Comparison of ENCODE assay signal across 31 cellular contexts in the genomic region with DNA sequence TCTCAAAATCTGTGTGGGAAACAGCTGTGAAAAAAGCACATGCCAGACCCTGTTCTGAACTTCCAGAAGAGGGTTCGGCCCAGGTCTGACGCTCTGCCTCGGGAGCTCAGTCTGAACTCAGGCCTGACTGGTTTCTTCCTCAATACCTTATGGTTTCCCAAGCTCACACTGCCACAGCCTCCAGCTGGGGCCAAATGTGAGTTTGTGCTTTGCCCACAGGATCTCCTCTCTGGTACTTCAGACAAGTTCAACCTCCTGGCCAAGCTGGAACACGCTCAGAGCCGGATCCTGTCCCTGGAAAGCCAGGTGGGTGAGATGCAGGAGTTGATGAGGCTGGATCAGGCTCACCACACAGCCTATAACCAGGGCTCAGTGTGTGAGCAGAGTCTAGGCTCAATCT. TPM values are rescaled to one million over a fixed set of nuclear protein-coding genes. Genes with fewer than 3 reads are reported as not detected.
"Had no signal": no experiment of that assay in that cellular context is flagged by ENCODE, and none has a peak within 500 bp of the region (broad histone marks: within the 10 kb centered on the region; RNA-seq: fewer than 3 reads in every experiment).

No MANE protein-coding gene starts in this region.

- H3K36me3 ChIP-seq: esophagus muscularis mucosa, heart right ventricle, neural progenitor cell, prostate gland, right atrium auricular region, tibial nerve, upper lobe of left lung, uterus had no signal

- H3K9me3 ChIP-seq: esophagus muscularis mucosa, heart right ventricle, prostate gland, right atrium auricular region, testis, tibial nerve, upper lobe of left lung, uterus had no signal

- DNase-seq: cerebellar nuclear complex; dorsolateral prefrontal cortex; effector CD4-positive, alpha-beta T cell; foreskin melanocyte; glutamatergic neuron; heart right ventricle; hippocampal formation; islet precursor cell; mesendoderm; midbrain; naive thymus-derived CD4-positive, alpha-beta T cell; stimulated activated CD4-positive, alpha-beta T cell treated with anti-CD3 and anti-CD28 coated beads, Interleukin-2, amount 100 ng/mL, for 24 hours; stimulated activated CD4-positive, alpha-beta T cell treated with anti-CD3 and anti-CD28 coated beads, Interleukin-4, amount 100 ng/mL, for 24 hours; stimulated activated naive CD8-positive, alpha-beta T cell treated with anti-CD3 and anti-CD28 coated beads, Interleukin-15, Interleukin-2, amounts not matched to agents 100 U/mL and 50 U/mL, for 24 hours; substantia nigra; testis; upper lobe of left lung; uterus had no signal

- H3K4me3 ChIP-seq: dorsolateral prefrontal cortex, esophagus muscularis mucosa, heart right ventricle, neural progenitor cell, prostate gland, right atrium auricular region, smooth muscle cell, testis, tibial nerve, upper lobe of left lung, uterus had no signal

- H3K27me3 ChIP-seq: dorsolateral prefrontal cortex, esophagus muscularis mucosa, heart right ventricle, neural progenitor cell, right atrium auricular region, testis, tibial nerve, upper lobe of left lung, uterus had no signal

- H3K27ac ChIP-seq: dorsolateral prefrontal cortex, epithelial cell of prostate, esophagus muscularis mucosa, heart right ventricle, neural progenitor cell, parathyroid adenoma, prostate gland, right atrium auricular region, testis, tibial nerve, upper lobe of left lung, uterus had no signal

- H3K4me1 ChIP-seq: esophagus muscularis mucosa, heart right ventricle, neural progenitor cell, parathyroid adenoma, prostate gland, right atrium auricular region, tibial nerve, upper lobe of left lung, uterus had no signal

- ATAC-seq: heart right ventricle; left lobe of liver; naive thymus-derived CD4-positive, alpha-beta T cell; sciatic nerve; stimulated activated memory B cell treated with anti-CD40 and anti-IgM and Interleukin-4, amounts not matched to agents 10 μg/mL and 1 μg/mL and 100 μg/mL, for 72 hours; stimulated activated naive CD8-positive, alpha-beta T cell treated with anti-CD3 and anti-CD28 coated beads, Interleukin-15, Interleukin-2, amounts not matched to agents 100 U/mL and 50 U/mL, for 24 hours had no signal

- FAIRE-seq: colon had no signal

RNA-seq across cellular contexts. Expression of a gene that starts 33.8 kb away (rescaled TPM):
- total RNA-seq: lung microvascular endothelial cell had no signal
- polyA plus RNA-seq: naive thymus-derived CD4-positive, alpha-beta T cell had no signal
